18 cellular contexts compared by ENCODE assay signal in genomic region chr4:5473125-5473524, GRCh38.
A peak's percentile ranks its signal among the peaks of the same experiment; 100 is the strongest.
DNase-seq lines count a peak whose midpoint lies in the region; ATAC-seq and TF ChIP-seq lines count a peak whose summit lies in the region.
"Had no signal": no experiment of that assay in that cellular context is flagged by ENCODE, and none has a peak within 500 bp of the region (broad histone marks: within the 10 kb centered on the region; RNA-seq: fewer than 3 reads in every experiment).

No MANE protein-coding gene starts in this region.

- peak overlapping the region; percentile 38 for H2AFZ ChIP-seq in IMR-90 (replicated peaks; ENCODE audit: low read length, poor library complexity)
- H2AFZ ChIP-seq in Karpas-422 (ENCODE audit: low read length), result no peak overlapping the region

- POLR2A ChIA-PET in IMR-90 (lab: Charles Lee; ENCODE audit: unreplicated experiment), result no interaction called here

- H4K5ac ChIP-seq in IMR-90 (ENCODE audit: low read depth, low read length), result no peak overlapping the region

- no peak overlapping the region for H3K4me3 ChIP-seq in IMR-90 (ENCODE audit: insufficient read depth, low read depth, low read length)
- H3K4me3 ChIP-seq in Karpas-422 (ENCODE audit: low read length), result no peak overlapping the region
- no peak overlapping the region for H3K4me3 ChIP-seq in lung
- no peak overlapping the region for H3K4me3 ChIP-seq in upper lobe of right lung
- H3K4me3 ChIP-seq: BLaER1 had no signal

- H3K4me1 ChIP-seq in IMR-90 (ENCODE audit: control insufficient read depth, insufficient read depth, low read length) (peaks cover 7% of the 10 kb centered on the region; the same call in 1 of the 2 replicates), Karpas-422 (ENCODE audit: low read length) (peaks cover 3% of the 10 kb centered on the region), lung (ENCODE audit: control insufficient read depth in 2 of 2, insufficient read depth in 2 of 2, low read length in 2 of 2) (peaks cover 0 to 2% of the 10 kb centered on the region in 2 donors), upper lobe of right lung (no peaks in the 10 kb centered on the region)
- H3K4me1 ChIP-seq: BE2C had no signal

- 88% methylated on average over 3 of the region's 5 CpGs; no CpG with 5 or more reads in 1 of the 2 experiments for whole genome bisulfite sequencing in IMR-90 (ENCODE audit: extremely low coverage in 2 of 2, insufficient read length in 1 of 2), 2 experiments
- 86 to 96% methylated on average over 5 of the region's 5 CpGs for WGBS in lung, 2 donors

- no peak overlapping the region for H4K8ac ChIP-seq in IMR-90 (ENCODE audit: low read depth in 2 of 2, low read length in 2 of 2)

- H3K18ac ChIP-seq in IMR-90 (ENCODE audit: low read depth, low read length), result no peak overlapping the region

- no peak overlapping the region for H3K14ac ChIP-seq in IMR-90 (replicated peaks; ENCODE audit: low read depth, low read length)

- no TSS peak for BruUV-seq in IMR-90 (replicated peaks; lab: Mats Ljungman, UMichigan)

- no peak overlapping the region for H4K91ac ChIP-seq in IMR-90 (ENCODE audit: insufficient read depth, low read depth, low read length)

- H2BK20ac ChIP-seq in IMR-90 (ENCODE audit: low read depth, low read length), result no peak overlapping the region

- no peak for TF ChIP-seq CTCF in IMR-90 (conservative IDR thresholded peaks at IDR 0.05; ENCODE audit: low read depth, low read length)
- no peak for TF ChIP-seq CTCF in lung (IDR thresholded peaks at IDR 0.05; ENCODE audit: control extremely low read depth, extremely low read depth)
- no peak for TF ChIP-seq CTCF in upper lobe of right lung (IDR thresholded peaks at IDR 0.05)

- intact Hi-C loops in IMR-90 (cut with micrococcal nuclease) (no loop called here), upper lobe of right lung (cut with DNase I) (no loop called here)

- H3K79me1 ChIP-seq in IMR-90 (ENCODE audit: low read depth in 1 of 2, low read length in 2 of 2), result no peaks in the 10 kb centered on the region

- DNase-seq in IMR-90 (no peak), Karpas-422 (peak; percentile 25), lung (ENCODE audit: low spot score) (peak; percentile 23), upper lobe of right lung (peak; percentile 33), RPMI8226 (no peak), ecto neural progenitor cell (ENCODE audit: low spot score) (no peak)
- DNase-seq: 8988T; ACHN; BE2C; C1 segment of cervical spinal cord; CD4-positive, alpha-beta memory T cell; CD4-positive, CD25-positive, alpha-beta regulatory T cell; CD8-positive, alpha-beta memory T cell; COR-L47; DMS79 treated with DMSO at 0.1 percent for 48 hours; GF-D8 had no signal

- H3K4me2 ChIP-seq in IMR-90 (ENCODE audit: low read depth, low read length), result no peak overlapping the region
- no peak overlapping the region for H3K4me2 ChIP-seq in Karpas-422 (ENCODE audit: low read depth, low read length, poor library complexity, severe bottlenecking)
- H3K4me2 ChIP-seq: BLaER1 had no signal

- no peak for TF ChIP-seq POLR2A in IMR-90 (IDR thresholded peaks at IDR 0.05; ENCODE audit: low read depth, low read length)

- H2BK5ac ChIP-seq in IMR-90 (ENCODE audit: low read depth, low read length, poor library complexity, severe bottlenecking), result no peak overlapping the region

- in situ Hi-C loops in IMR-90 (cut with MboI; ENCODE audit: low sequenced_read_pairs), result no loop called here

- no peak overlapping the region for H3K9ac ChIP-seq in IMR-90 (ENCODE audit: low read depth, low read length)
- H3K9ac ChIP-seq in Karpas-422 (ENCODE audit: low read length), result no peak overlapping the region
- H3K9ac ChIP-seq: BLaER1 had no signal

- H3K23ac ChIP-seq in IMR-90 (ENCODE audit: low read depth, low read length), result no peak overlapping the region

- H4K20me1 ChIP-seq in IMR-90 (ENCODE audit: insufficient read depth, low read length) (no peaks in the 10 kb centered on the region), Karpas-422 (ENCODE audit: insufficient read depth, low read depth, low read length) (no peaks in the 10 kb centered on the region)
- H4K20me1 ChIP-seq: BLaER1 had no signal

- no peak overlapping the region for H2BK120ac ChIP-seq in IMR-90 (ENCODE audit: low read depth, low read length)

- no peaks in the 10 kb centered on the region for H3K9me2 ChIP-seq in Karpas-422 (replicated peaks; ENCODE audit: insufficient read depth, low read length)

- H3K9me1 ChIP-seq in IMR-90 (ENCODE audit: insufficient read depth, low read length), result no peaks in the 10 kb centered on the region; the same call in 1 of the 2 replicates

- no peak overlapping the region for H2AK5ac ChIP-seq in IMR-90 (ENCODE audit: low read depth, low read length)

- H3K9me3 ChIP-seq in IMR-90 (ENCODE audit: control insufficient read depth, insufficient read depth, low read length), result no peaks in the 10 kb centered on the region
- H3K9me3 ChIP-seq in Karpas-422 (ENCODE audit: low read length), result no peaks in the 10 kb centered on the region
- H3K9me3 ChIP-seq in lung (ENCODE audit: control insufficient read depth in 2 of 2, insufficient read depth in 1 of 2, low read length in 1 of 2), result no peaks in the 10 kb centered on the region
- no peaks in the 10 kb centered on the region for H3K9me3 ChIP-seq in upper lobe of right lung
- H3K9me3 ChIP-seq: BE2C, BLaER1 had no signal

- no peak overlapping the region for H2BK15ac ChIP-seq in IMR-90 (ENCODE audit: low read depth, low read length)

- CTCF ChIA-PET in IMR-90 (lab: Yijun Ruan, JAX), result no interaction called here

- H2AK9ac ChIP-seq in IMR-90 (replicated peaks; ENCODE audit: low read depth, low read length, poor library complexity), result no peak overlapping the region

- dilution Hi-C loops in IMR-90 (cut with HindIII; ENCODE audit: low sequenced_read_pairs, unreplicated experiment), result no loop called here

- TF ChIP-seq RAD21 in IMR-90 (IDR thresholded peaks at IDR 0.05; ENCODE audit: low read length), result no peak

- peaks cover 2% of the 10 kb centered on the region for H3K36me3 ChIP-seq in IMR-90 (ENCODE audit: control insufficient read depth, insufficient read depth, low read length)
- no peaks in the 10 kb centered on the region for H3K36me3 ChIP-seq in Karpas-422 (ENCODE audit: insufficient read depth, low read length)
- H3K36me3 ChIP-seq in lung (ENCODE audit: control insufficient read depth in 2 of 2, insufficient read depth in 2 of 2, low read length in 2 of 2), result no peaks in the 10 kb centered on the region
- H3K36me3 ChIP-seq in upper lobe of right lung, result no peaks in the 10 kb centered on the region
- H3K36me3 ChIP-seq: BE2C had no signal

- H3K56ac ChIP-seq in IMR-90 (ENCODE audit: extremely low read depth, insufficient read depth, low read length), result no peak overlapping the region

- no peak for ATAC-seq in IMR-90 (ENCODE audit: low read depth)
- no peak for ATAC-seq in lung (ENCODE audit: insufficient read depth, low FRiP score)
- no peak for ATAC-seq in upper lobe of right lung
- ATAC-seq in HG03095 (IDR thresholded peaks at IDR 0.05; ENCODE audit: unreplicated experiment), result no peak

- no peak overlapping the region for H3K4ac ChIP-seq in IMR-90 (ENCODE audit: low read depth, low read length)

- no peak overlapping the region for H3K27ac ChIP-seq in IMR-90 (ENCODE audit: insufficient read depth, low read length)
- no peak overlapping the region for H3K27ac ChIP-seq in Karpas-422 (ENCODE audit: low read length)
- no peak overlapping the region for H3K27ac ChIP-seq in lung (ENCODE audit: low read depth in 1 of 2, low read length in 1 of 2)
- H3K27ac ChIP-seq in upper lobe of right lung, result no peak overlapping the region
- H3K27ac ChIP-seq: BLaER1 had no signal

- no peaks in the 10 kb centered on the region for H3K79me2 ChIP-seq in Karpas-422 (ENCODE audit: low read length)

- no peaks in the 10 kb centered on the region for H3K27me3 ChIP-seq in IMR-90 (ENCODE audit: control insufficient read depth, insufficient read depth, low read length)
- no peaks in the 10 kb centered on the region for H3K27me3 ChIP-seq in Karpas-422 (ENCODE audit: low read length)
- no peaks in the 10 kb centered on the region for H3K27me3 ChIP-seq in lung (ENCODE audit: control insufficient read depth, insufficient read depth)
- no peaks in the 10 kb centered on the region for H3K27me3 ChIP-seq in upper lobe of right lung
- H3K27me3 ChIP-seq: BE2C, BLaER1 had no signal

TF ChIP-seq in IMR-90, 13 proteins besides CTCF, POLR2A, EP300 and RAD21:
- TF ChIP-seq CEBPB (IDR thresholded peaks at IDR 0.05; ENCODE audit: low read depth, low read length) (no peak), RFX5 (IDR thresholded peaks at IDR 0.05; ENCODE audit: low read depth, low read length) (no peak), FOS (IDR thresholded peaks at IDR 0.05; ENCODE audit: low read depth, low read length) (no peak), MAFK (IDR thresholded peaks at IDR 0.05; ENCODE audit: low read depth, low read length) (no peak), RCOR1 (IDR thresholded peaks at IDR 0.05; ENCODE audit: insufficient replicate concordance, low read length) (no peak), NFE2L2 (IDR thresholded peaks at IDR 0.05; ENCODE audit: low read depth, low read length) (no peak), MAZ (IDR thresholded peaks at IDR 0.05; ENCODE audit: borderline replicate concordance, low read depth, low read length) (no peak), SMC3 (IDR thresholded peaks at IDR 0.05; ENCODE audit: low read depth, low read length) (no peak), CHD1 (IDR thresholded peaks at IDR 0.05; ENCODE audit: low read depth, low read length) (no peak), MXI1 (IDR thresholded peaks at IDR 0.05; ENCODE audit: borderline replicate concordance, low read depth, low read length) (no peak)

Comparison
In these comparisons a context has a peak if more than half of its experiments do, and no peak if none do; other contexts are left out.
1. DNase-seq: peak in Karpas-422 (single experiment), lung (single experiment) and upper lobe of right lung (single experiment); none in IMR-90 (single experiment), RPMI8226 (single experiment) and ecto neural progenitor cell (single experiment).